In genomic region chr19:35990771-35991730, GRCh38 we compare ENCODE assay signal across 33 cellular contexts. TPM values are rescaled to one million over a fixed set of nuclear protein-coding genes. Genes with fewer than 3 reads are reported as not detected.
"Had no signal": no experiment of that assay in that cellular context is flagged by ENCODE, and none has a peak within 500 bp of the region (broad histone marks: within the 10 kb centered on the region; RNA-seq: fewer than 3 reads in every experiment).

No MANE protein-coding gene starts in this region.

- H3K27me3 ChIP-seq: ovary, uterus had no signal

- H3K27ac ChIP-seq: dorsolateral prefrontal cortex, epithelial cell of prostate, gastrocnemius medialis, heart left ventricle, hepatocyte, ovary, psoas muscle, skin epidermis, spleen, thoracic aorta, tibial nerve, upper lobe of right lung, uterus had no signal

- H3K9me3 Mint-ChIP-seq: endodermal cell; mesothelial cell of epicardium; naive B cell; natural killer cell treated with Interleukin-12 subunit alpha and Interleukin-12 subunit beta and Interleukin-15 and Interleukin-18, amount 100 ng/mL, for 72 hours; stimulated activated naive B cell treated with anti-CD40 and anti-IgM and Interleukin-4, amounts not matched to agents 10 μg/mL and 1 μg/mL and 100 μg/mL, for 72 hours; stimulated activated naive CD8-positive, alpha-beta T cell treated with anti-CD3 and anti-CD28 coated beads, Interleukin-15, Interleukin-2, amounts not matched to agents 100 ng/mL and 50 ng/mL, for 24 hours had no signal

- H2AFZ ChIP-seq: hepatocyte had no signal

- H3K4me1 ChIP-seq: uterus had no signal

- H3K9me3 ChIP-seq: gastrocnemius medialis, mucosa of descending colon, ovary, thoracic aorta, tibial nerve, upper lobe of right lung, uterus had no signal

- H3K36me3 ChIP-seq: gastrocnemius medialis, heart left ventricle, ovary, spleen, thoracic aorta, tibial nerve, upper lobe of right lung, uterus had no signal

- H3K4me3 ChIP-seq: dorsolateral prefrontal cortex, gastrocnemius medialis, heart left ventricle, hepatocyte, mucosa of descending colon, ovary, psoas muscle, skin epidermis, spleen, thoracic aorta, tibial nerve, upper lobe of right lung, uterus had no signal

- ATAC-seq: esophagus mucosa; gastrocnemius medialis; heart left ventricle; left lobe of liver; mucosa of descending colon; natural killer cell treated with Interleukin-12 subunit alpha and Interleukin-12 subunit beta and Interleukin-15 and Interleukin-18, amount 100 ng/mL, for 72 hours; psoas muscle; right cardiac atrium; stimulated activated naive B cell treated with anti-CD40 and anti-IgM and Interleukin-4, amounts not matched to agents 10 μg/mL and 1 μg/mL and 100 μg/mL, for 72 hours; upper lobe of right lung had no signal

- DNase-seq: dorsolateral prefrontal cortex; effector CD4-positive, alpha-beta T cell; endodermal cell; foreskin fibroblast; gastrocnemius medialis; heart left ventricle; kidney; mesenchymal stem cell; mucosa of descending colon; naive B cell; nucleus accumbens; ovary; posterior cingulate gyrus; psoas muscle; right cardiac atrium; spleen; stimulated activated CD4-positive, alpha-beta T cell treated with anti-CD3 and anti-CD28 coated beads, Interleukin-15, amount 100 ng/mL, for 24 hours; stimulated activated CD4-positive, alpha-beta T cell treated with anti-CD3 and anti-CD28 coated beads, Interleukin-2, amount 100 ng/mL, for 48 hours; stimulated activated naive B cell treated with anti-CD40 and anti-IgM and Interleukin-4, amounts not matched to agents 10 μg/mL and 1 μg/mL and 100 μg/mL, for 72 hours; upper lobe of right lung; uterus had no signal

- FAIRE-seq: colon, kidney had no signal

- H3K4me3 Mint-ChIP-seq: endodermal cell; mesothelial cell of epicardium; natural killer cell treated with Interleukin-12 subunit alpha and Interleukin-12 subunit beta and Interleukin-15 and Interleukin-18, amount 100 ng/mL, for 72 hours; stimulated activated naive B cell treated with anti-CD40 and anti-IgM and Interleukin-4, amounts not matched to agents 10 μg/mL and 1 μg/mL and 100 μg/mL, for 72 hours; stimulated activated naive CD8-positive, alpha-beta T cell treated with anti-CD3 and anti-CD28 coated beads, Interleukin-15, Interleukin-2, amounts not matched to agents 100 ng/mL and 50 ng/mL, for 24 hours had no signal

- H3K36me3 Mint-ChIP-seq: mesothelial cell of epicardium; naive B cell; natural killer cell treated with Interleukin-12 subunit alpha and Interleukin-12 subunit beta and Interleukin-15 and Interleukin-18, amount 100 ng/mL, for 72 hours had no signal

- H3K27ac Mint-ChIP-seq: endodermal cell; mesothelial cell of epicardium; naive B cell; stimulated activated naive CD8-positive, alpha-beta T cell treated with anti-CD3 and anti-CD28 coated beads, Interleukin-15, Interleukin-2, amounts not matched to agents 100 ng/mL and 50 ng/mL, for 24 hours had no signal

- H3K4me2 ChIP-seq: hepatocyte had no signal

RNA-seq across cellular contexts. Expression of gene SYNE4, which starts 17.6 kb away (rescaled TPM):
- total RNA-seq: glomerular endothelial cell had no signal
